ENCODE assay signal across 1 cellular context in the genomic region with DNA sequence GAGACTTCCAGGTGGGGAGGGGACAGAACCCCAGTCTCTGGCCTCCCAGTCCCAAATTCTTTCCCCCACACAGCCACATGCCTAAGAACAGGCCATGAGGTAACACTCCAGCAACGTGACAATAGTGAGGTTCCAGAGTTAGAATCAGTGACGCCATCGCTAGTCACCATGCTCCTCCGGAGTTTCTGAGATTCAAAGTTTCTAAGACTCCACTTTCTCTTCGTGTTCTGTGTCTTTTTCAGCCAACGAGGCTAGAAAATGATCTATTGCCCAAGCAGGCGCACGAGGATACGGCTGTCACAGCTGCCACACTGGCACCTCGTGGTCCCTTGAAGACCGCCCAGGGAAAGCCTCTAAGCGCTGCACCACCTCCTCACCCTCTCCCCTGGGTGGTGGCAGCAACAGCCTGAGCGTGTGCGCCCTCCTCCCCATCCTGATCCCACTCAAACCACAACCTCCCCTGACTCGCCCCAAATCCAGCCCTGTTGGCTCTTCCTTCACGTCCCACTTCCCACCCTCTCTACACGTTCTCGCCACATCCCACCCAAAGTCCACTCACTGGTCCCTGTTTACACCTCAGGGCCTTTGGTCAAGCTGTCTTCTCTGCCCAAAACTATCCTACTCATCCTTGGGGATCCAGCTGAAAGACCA.
TF ChIP-seq lines count a peak whose summit lies in the region.

No MANE protein-coding gene starts in this region.

TF ChIP-seq in K562, 482 proteins besides CTCF, POLR2A, EP300 and RAD21 (continued from another document):
- TF ChIP-seq, protein P1, sequence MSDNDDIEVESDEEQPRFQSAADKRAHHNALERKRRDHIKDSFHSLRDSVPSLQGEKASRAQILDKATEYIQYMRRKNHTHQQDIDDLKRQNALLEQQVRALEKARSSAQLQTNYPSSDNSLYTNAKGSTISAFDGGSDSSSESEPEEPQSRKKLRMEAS (CRISPR knock-in tag; IDR thresholded peaks at IDR 0.05): peak; percentile 47; the same call in 1 of the 2 replicates
- TF ChIP-seq HLTF (IDR thresholded peaks at IDR 0.05): peak; percentile 61; the same call in 1 of the 2 replicates
- TF ChIP-seq, protein P2, sequence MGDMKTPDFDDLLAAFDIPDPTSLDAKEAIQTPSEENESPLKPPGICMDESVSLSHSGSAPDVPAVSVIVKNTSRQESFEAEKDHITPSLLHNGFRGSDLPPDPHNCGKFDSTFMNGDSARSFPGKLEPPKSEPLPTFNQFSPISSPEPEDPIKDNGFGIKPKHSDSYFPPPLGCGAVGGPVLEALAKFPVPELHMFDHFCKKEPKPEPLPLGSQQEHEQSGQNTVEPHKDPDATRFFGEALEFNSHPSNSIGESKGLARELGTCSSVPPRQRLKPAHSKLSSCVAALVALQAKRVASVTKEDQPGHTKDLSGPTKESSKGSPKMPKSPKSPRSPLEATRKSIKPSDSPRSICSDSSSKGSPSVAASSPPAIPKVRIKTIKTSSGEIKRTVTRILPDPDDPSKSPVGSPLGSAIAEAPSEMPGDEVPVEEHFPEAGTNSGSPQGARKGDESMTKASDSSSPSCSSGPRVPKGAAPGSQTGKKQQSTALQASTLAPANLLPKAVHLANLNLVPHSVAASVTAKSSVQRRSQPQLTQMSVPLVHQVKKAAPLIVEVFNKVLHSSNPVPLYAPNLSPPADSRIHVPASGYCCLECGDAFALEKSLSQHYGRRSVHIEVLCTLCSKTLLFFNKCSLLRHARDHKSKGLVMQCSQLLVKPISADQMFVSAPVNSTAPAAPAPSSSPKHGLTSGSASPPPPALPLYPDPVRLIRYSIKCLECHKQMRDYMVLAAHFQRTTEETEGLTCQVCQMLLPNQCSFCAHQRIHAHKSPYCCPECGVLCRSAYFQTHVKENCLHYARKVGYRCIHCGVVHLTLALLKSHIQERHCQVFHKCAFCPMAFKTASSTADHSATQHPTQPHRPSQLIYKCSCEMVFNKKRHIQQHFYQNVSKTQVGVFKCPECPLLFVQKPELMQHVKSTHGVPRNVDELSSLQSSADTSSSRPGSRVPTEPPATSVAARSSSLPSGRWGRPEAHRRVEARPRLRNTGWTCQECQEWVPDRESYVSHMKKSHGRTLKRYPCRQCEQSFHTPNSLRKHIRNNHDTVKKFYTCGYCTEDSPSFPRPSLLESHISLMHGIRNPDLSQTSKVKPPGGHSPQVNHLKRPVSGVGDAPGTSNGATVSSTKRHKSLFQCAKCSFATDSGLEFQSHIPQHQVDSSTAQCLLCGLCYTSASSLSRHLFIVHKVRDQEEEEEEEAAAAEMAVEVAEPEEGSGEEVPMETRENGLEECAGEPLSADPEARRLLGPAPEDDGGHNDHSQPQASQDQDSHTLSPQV (IDR thresholded peaks at IDR 0.05): peak; percentile 87
- TF ChIP-seq, protein P3, sequence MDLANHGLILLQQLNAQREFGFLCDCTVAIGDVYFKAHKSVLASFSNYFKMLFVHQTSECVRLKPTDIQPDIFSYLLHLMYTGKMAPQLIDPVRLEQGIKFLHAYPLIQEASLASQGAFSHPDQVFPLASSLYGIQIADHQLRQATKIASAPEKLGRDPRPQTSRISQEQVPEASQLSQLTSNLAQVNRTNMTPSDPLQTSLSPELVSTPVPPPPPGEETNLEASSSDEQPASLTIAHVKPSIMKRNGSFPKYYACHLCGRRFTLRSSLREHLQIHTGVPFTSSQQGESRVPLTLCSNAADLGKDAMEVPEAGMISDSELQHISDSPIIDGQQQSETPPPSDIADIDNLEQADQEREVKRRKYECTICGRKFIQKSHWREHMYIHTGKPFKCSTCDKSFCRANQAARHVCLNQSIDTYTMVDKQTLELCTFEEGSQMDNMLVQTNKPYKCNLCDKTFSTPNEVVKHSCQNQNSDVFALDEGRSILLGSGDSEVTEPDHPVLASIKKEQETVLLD (IDR thresholded peaks at IDR 0.05): peak; percentile 55
